In the genomic region with DNA sequence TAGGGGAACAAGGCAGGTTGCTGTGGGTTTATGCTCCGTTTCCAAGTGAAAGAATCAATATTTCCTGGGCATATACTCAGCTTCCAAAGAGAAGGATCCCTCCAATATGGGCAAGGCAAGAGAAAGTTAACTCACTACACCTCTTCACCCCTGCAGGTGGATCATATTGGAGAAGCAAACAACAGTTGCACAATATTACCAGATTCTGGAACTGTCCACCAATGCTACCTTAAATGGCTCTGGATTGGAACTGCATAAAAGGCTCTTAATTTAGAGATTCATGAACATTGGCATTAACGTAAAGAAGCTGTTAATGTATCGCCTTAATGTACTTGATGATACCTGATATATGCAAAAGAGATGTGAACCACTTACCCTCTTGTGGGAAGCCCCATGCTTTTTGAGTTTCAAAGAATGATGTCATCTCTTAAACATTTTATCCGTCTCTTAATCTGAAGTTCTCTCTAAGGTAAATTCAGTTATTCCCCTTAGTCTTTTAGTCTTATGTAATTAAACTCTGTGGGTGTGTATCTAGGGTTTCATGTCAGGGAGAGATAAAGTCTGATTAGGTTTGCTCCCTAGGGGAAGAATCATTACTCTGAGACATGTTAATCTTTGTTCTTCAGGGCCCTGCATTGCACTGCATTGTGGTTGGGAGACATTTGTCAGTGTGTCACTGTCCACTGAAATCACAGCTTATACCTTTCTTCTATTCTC, we compare ENCODE assay signal across 21 cellular contexts.
"Had no signal": no experiment of that assay in that cellular context is flagged by ENCODE, and none has a peak within 500 bp of the region (broad histone marks: within the 10 kb centered on the region; RNA-seq: fewer than 3 reads in every experiment).

No MANE protein-coding gene starts in this region.

- H3K36me3 Mint-ChIP-seq: activated naive CD8-positive, alpha-beta T cell treated with anti-CD3 and anti-CD28 coated beads, Interleukin-2, amount 10 ng/mL, durations not matched to agents 7 days and 5 days; natural killer cell had no signal

- H3K4me3 Mint-ChIP-seq: activated CD8-positive, alpha-beta T cell treated with anti-CD3 and anti-CD28 coated beads for 36 hours; activated naive CD8-positive, alpha-beta T cell treated with anti-CD3 and anti-CD28 coated beads, Interleukin-2, amount 10 ng/mL, durations not matched to agents 7 days and 5 days; natural killer cell had no signal

- H3K4me1 ChIP-seq: gastroesophageal sphincter, psoas muscle, stomach had no signal

- FAIRE-seq: kidney had no signal

- H3K4me3 ChIP-seq: coronary artery, gastroesophageal sphincter, heart left ventricle, ovary, psoas muscle, skin epidermis, stomach had no signal

- H3K27ac Mint-ChIP-seq: activated CD8-positive, alpha-beta T cell treated with anti-CD3 and anti-CD28 coated beads for 36 hours; activated naive CD8-positive, alpha-beta T cell treated with anti-CD3 and anti-CD28 coated beads, Interleukin-2, amount 10 ng/mL, durations not matched to agents 7 days and 5 days; activated T-helper 2 cell treated with anti-CD3 and anti-CD28 coated beads, Interferon-gamma antibody, Interleukin-2, Interleukin-4, amounts not matched to agents 10 μg/mL and 5 μg/mL and 100 μg/mL, durations not matched to agents 14 hours and 24 hours and 36 hours; natural killer cell had no signal

- H3K27me3 ChIP-seq: brain microvascular endothelial cell, gastroesophageal sphincter, ovary had no signal

- DNase-seq: activated CD4-positive, alpha-beta T cell treated with anti-CD3 and anti-CD28 coated beads for 48 hours; activated CD4-positive, CD25-positive, alpha-beta regulatory T cell; activated CD8-positive, alpha-beta T cell treated with anti-CD3 and anti-CD28 coated beads for 36 hours; activated naive CD4-positive, alpha-beta T cell treated with Interleukin-2 at 50 U/mL for 16 hours; activated naive CD8-positive, alpha-beta T cell treated with anti-CD3 and anti-CD28 coated beads, Interleukin-2, amount 10 ng/mL, durations not matched to agents 7 days and 5 days; activated T-cell treated with anti-CD3 and anti-CD28 coated beads, Interleukin-2, amount 50 U/mL, for 1 hour; amygdala; brain microvascular endothelial cell; heart left ventricle; kidney; natural killer cell; ovary; psoas muscle; right cardiac atrium; stimulated activated CD4-positive, alpha-beta T cell treated with anti-CD3 and anti-CD28 coated beads, Interleukin-15, amount 100 ng/mL, for 24 hours; stimulated activated CD4-positive, alpha-beta T cell treated with anti-CD3 and anti-CD28 coated beads, Interleukin-2, amount 100 ng/mL, for 48 hours; stomach had no signal

- H3K4me1 Mint-ChIP-seq: natural killer cell had no signal

- H3K9me3 ChIP-seq: gastroesophageal sphincter, heart left ventricle, ovary, psoas muscle, stomach had no signal

- H3K36me3 ChIP-seq: brain microvascular endothelial cell, gastroesophageal sphincter, heart left ventricle, ovary, stomach had no signal

- H3K27ac ChIP-seq: brain microvascular endothelial cell, coronary artery, gastroesophageal sphincter, heart left ventricle, ovary, psoas muscle, skin epidermis, stomach had no signal

- H3K9me3 Mint-ChIP-seq: activated CD8-positive, alpha-beta T cell treated with anti-CD3 and anti-CD28 coated beads for 36 hours; activated naive CD8-positive, alpha-beta T cell treated with anti-CD3 and anti-CD28 coated beads, Interleukin-2, amount 10 ng/mL, durations not matched to agents 7 days and 5 days; activated T-helper 2 cell treated with anti-CD3 and anti-CD28 coated beads, Interferon-gamma antibody, Interleukin-2, Interleukin-4, amounts not matched to agents 10 μg/mL and 5 μg/mL and 100 μg/mL, durations not matched to agents 14 hours and 24 hours and 36 hours; natural killer cell had no signal

- ATAC-seq: activated CD8-positive, alpha-beta T cell treated with anti-CD3 and anti-CD28 coated beads for 36 hours; gastroesophageal sphincter; heart left ventricle; natural killer cell; psoas muscle; right cardiac atrium had no signal
